ENCODE assay signal across 8 cellular contexts in genomic region chr2:36352024-36352398, GRCh38. TPM values are rescaled to one million over a fixed set of nuclear protein-coding genes. Genes with fewer than 3 reads are reported as not detected.
DNase-seq lines count a peak whose midpoint lies in the region; TF ChIP-seq lines count a peak whose summit lies in the region.

No MANE protein-coding gene starts in this region.

- peaks cover 0 to 17% of the 10 kb centered on the region in 2 donors for H3K4me1 ChIP-seq in adrenal gland (replicated peaks in 1 of 2)

- no peak overlapping the region for H3K4me3 ChIP-seq in adrenal gland

- H3K27ac ChIP-seq in adrenal gland = no peak overlapping the region

- H3K27ac Mint-ChIP-seq in activated CD4-positive, alpha-beta T cell treated with anti-CD3 and anti-CD28 coated beads, Interleukin-2, amount 10 ng/mL, durations not matched to agents 7 days and 5 days = no peak overlapping the region
- no peak overlapping the region for H3K27ac Mint-ChIP-seq in T-helper 2 cell treated with Interferon-gamma antibody and Interleukin-4, amounts not matched to agents 5 μg/mL and 100 μg/mL, for 36 hours

- no peaks in the 10 kb centered on the region for H3K36me3 Mint-ChIP-seq in activated CD4-positive, alpha-beta T cell treated with anti-CD3 and anti-CD28 coated beads, Interleukin-2, amount 10 ng/mL, durations not matched to agents 7 days and 5 days (ENCODE audit: low read depth)
- H3K36me3 Mint-ChIP-seq in T-helper 2 cell treated with Interferon-gamma antibody and Interleukin-4, amounts not matched to agents 5 μg/mL and 100 μg/mL, for 36 hours (ENCODE audit: low read depth) = no peaks in the 10 kb centered on the region

- peaks cover 50% of the 10 kb centered on the region for H3K27me3 Mint-ChIP-seq in activated CD4-positive, alpha-beta T cell treated with anti-CD3 and anti-CD28 coated beads, Interleukin-2, amount 10 ng/mL, durations not matched to agents 7 days and 5 days
- H3K27me3 Mint-ChIP-seq in T-helper 2 cell treated with Interferon-gamma antibody and Interleukin-4, amounts not matched to agents 5 μg/mL and 100 μg/mL, for 36 hours (ENCODE audit: low read depth) = peaks cover 61% of the 10 kb centered on the region

- H3K9me3 Mint-ChIP-seq in activated CD4-positive, alpha-beta T cell treated with anti-CD3 and anti-CD28 coated beads, Interleukin-2, amount 10 ng/mL, durations not matched to agents 7 days and 5 days = no peaks in the 10 kb centered on the region
- H3K9me3 Mint-ChIP-seq in T-helper 2 cell treated with Interferon-gamma antibody and Interleukin-4, amounts not matched to agents 5 μg/mL and 100 μg/mL, for 36 hours = no peaks in the 10 kb centered on the region

- peak; percentile 29 for DNase-seq in activated CD4-positive, alpha-beta T cell treated with anti-CD3 and anti-CD28 coated beads, Interleukin-2, amount 10 ng/mL, durations not matched to agents 7 days and 5 days
- DNase-seq in activated CD4-positive, alpha-beta T cell treated with anti-CD3 and anti-CD28 coated beads for 48 hours = no peak
- DNase-seq in NCI-H2029 (lab: John Stamatoyannopoulos, UW) (peak; percentile 45), adrenal gland (peak in 3 of 7 donors; percentile 16 to 34 (median 24)), kidney tubule cell (ENCODE audit: low spot score) (peak; percentile 59)
- DNase-seq in T-helper 2 cell treated with Interferon-gamma antibody and Interleukin-4, amounts not matched to agents 5 μg/mL and 100 μg/mL, for 36 hours (ENCODE audit: low spot score) = no peak
- DNase-seq in NK-92 treated with Interleukin-12 subunit alpha and Interleukin-12 subunit beta, amount 100 ng/mL, for 24 hours (lab: John Stamatoyannopoulos, UW) = no peak
- DNase-seq in activated T-cell treated with anti-CD3 and anti-CD28 coated beads, Interleukin-2, amount 50 U/mL, for 48 hours = no peak

- intact Hi-C loops in adrenal gland (cut with DNase I) = loop anchor here (5.0 to 10.0 kb wide), 3 partner anchors 103 to 310 kb away; no protein-coding TSS in a partner anchor

- POLR2A ChIA-PET in activated CD4-positive, alpha-beta T cell treated with anti-CD3 and anti-CD28 coated beads, Interleukin-2, amount 10 ng/mL, durations not matched to agents 7 days and 5 days (lab: Charles Lee) = no interaction called here

- H3K27me3 ChIP-seq in adrenal gland = no peaks in the 10 kb centered on the region

- H3K4me1 Mint-ChIP-seq in activated CD4-positive, alpha-beta T cell treated with anti-CD3 and anti-CD28 coated beads, Interleukin-2, amount 10 ng/mL, durations not matched to agents 7 days and 5 days = peaks cover 6% of the 10 kb centered on the region
- peaks cover 4% of the 10 kb centered on the region for H3K4me1 Mint-ChIP-seq in T-helper 2 cell treated with Interferon-gamma antibody and Interleukin-4, amounts not matched to agents 5 μg/mL and 100 μg/mL, for 36 hours (ENCODE audit: low read depth)

- CTCF ChIA-PET in activated CD4-positive, alpha-beta T cell treated with anti-CD3 and anti-CD28 coated beads, Interleukin-2, amount 10 ng/mL, durations not matched to agents 7 days and 5 days (lab: Charles Lee) = interaction anchor here (0.8 to 1.3 kb wide), 3 partner anchors 15 to 313 kb away, joined by 3 read pairs; no protein-coding TSS in a partner anchor

- no peak for TF ChIP-seq POLR2A in adrenal gland (IDR thresholded peaks at IDR 0.05)

- H3K4me3 Mint-ChIP-seq in activated CD4-positive, alpha-beta T cell treated with anti-CD3 and anti-CD28 coated beads, Interleukin-2, amount 10 ng/mL, durations not matched to agents 7 days and 5 days = no peak overlapping the region
- no peak overlapping the region for H3K4me3 Mint-ChIP-seq in T-helper 2 cell treated with Interferon-gamma antibody and Interleukin-4, amounts not matched to agents 5 μg/mL and 100 μg/mL, for 36 hours

- peak; percentile 51 to 71 (median 58) for TF ChIP-seq CTCF in adrenal gland (IDR thresholded peaks at IDR 0.05)

- 2 to 7% (median 3%) methylated on average over 7 of the region's 7 CpGs for WGBS in adrenal gland, 4 donors

- H3K36me3 ChIP-seq in adrenal gland (replicated peaks in 1 of 2) = no peaks in the 10 kb centered on the region

- H3K9me3 ChIP-seq in adrenal gland (replicated peaks in 1 of 3) = no peaks in the 10 kb centered on the region

RNA-seq across cellular contexts. Expression of gene CRIM1, which starts 3.6 kb away (rescaled TPM):
- total RNA-seq in activated CD4-positive, alpha-beta T cell treated with anti-CD3 and anti-CD28 coated beads, Interleukin-2, amount 10 ng/mL, durations not matched to agents 7 days and 5 days = 1 to 10 TPM; 1.8 to 2.3 TPM
- 10 to 100 TPM; 19.1 to 66.3 (median 41.8) TPM for total RNA-seq in adrenal gland
- polyA plus RNA-seq in adrenal gland = 10 to 100 TPM in 2 of 3 donors, 1 to 10 TPM in 1; 7.6 to 12.4 (median 10.8) TPM

Comparison
In these comparisons a context has a peak if more than half of its experiments do, and no peak if none do; other contexts are left out.
1. DNase-seq: peak in activated CD4-positive, alpha-beta T cell treated with anti-CD3 and anti-CD28 coated beads, Interleukin-2, amount 10 ng/mL, durations not matched to agents 7 days and 5 days (single experiment), NCI-H2029 (single experiment) and kidney tubule cell (single experiment); none in activated CD4-positive, alpha-beta T cell treated with anti-CD3 and anti-CD28 coated beads for 48 hours (single experiment), T-helper 2 cell treated with Interferon-gamma antibody and Interleukin-4, amounts not matched to agents 5 μg/mL and 100 μg/mL, for 36 hours (single experiment), NK-92 treated with Interleukin-12 subunit alpha and Interleukin-12 subunit beta, amount 100 ng/mL, for 24 hours (single experiment) and activated T-cell treated with anti-CD3 and anti-CD28 coated beads, Interleukin-2, amount 50 U/mL, for 48 hours (0 of 2).
2. RNA of gene CRIM1, which starts 3.6 kb away (total RNA-seq): 19.1 to 66.3 TPM in adrenal gland; 1.8 to 2.3 TPM in activated CD4-positive, alpha-beta T cell treated with anti-CD3 and anti-CD28 coated beads, Interleukin-2, amount 10 ng/mL, durations not matched to agents 7 days and 5 days; every median in the first group is over 4 times any median in the second.